In genomic region chr2:157627594-157628281, GRCh38 we compare ENCODE assay signal across 9 cellular contexts. TPM values are rescaled to one million over a fixed set of nuclear protein-coding genes. Genes with fewer than 3 reads are reported as not detected.
DNase-seq lines count a peak whose midpoint lies in the region; ATAC-seq and TF ChIP-seq lines count a peak whose summit lies in the region.
"Had no signal": no experiment of that assay in that cellular context is flagged by ENCODE, and none has a peak within 500 bp of the region (broad histone marks: within the 10 kb centered on the region; RNA-seq: fewer than 3 reads in every experiment).

No MANE protein-coding gene starts in this region.

- no peak for TF ChIP-seq CTCF in heart right ventricle (IDR thresholded peaks at IDR 0.05)

- peak overlapping the region in 9 of 10 donors; percentile 28 to 63 (median 56) for H3K4me3 ChIP-seq in heart right ventricle

- peaks cover 0 to 27% (median 14%) of the 10 kb centered on the region in 7 donors for H3K27me3 ChIP-seq in heart right ventricle

- intact Hi-C loops in heart right ventricle (cut with DNase I) = no loop called here
- intact Hi-C loops in sciatic nerve (cut with DNase I) = no loop called here

- no peaks in the 10 kb centered on the region for H3K9me3 ChIP-seq in heart right ventricle
- H3K9me3 ChIP-seq: SJSA1 had no signal

- peaks cover 0 to 10% (median 7%) of the 10 kb centered on the region in 9 donors for H3K4me1 ChIP-seq in heart right ventricle

- H3K36me3 ChIP-seq in heart right ventricle = no peaks in the 10 kb centered on the region
- H3K36me3 ChIP-seq: SJSA1 had no signal

- 9 to 10% methylated on average over 18 of the region's 18 CpGs for WGBS in heart right ventricle, 2 donors

- DNase-seq in NCI-H1105 treated with DMSO at 0.1 percent for 48 hours (lab: John Stamatoyannopoulos, UW) = peak; percentile 56
- peak; percentile 16 for DNase-seq in activated effector memory CD4-positive, alpha-beta T cell treated with Interleukin-2 at 50 U/mL for 16 hours
- DNase-seq in heart right ventricle = no peak
- DNase-seq in sciatic nerve (ENCODE audit: low spot score) = no peak
- no peak for DNase-seq in NCI-H187 treated with DMSO at 0.1 percent for 48 hours (lab: John Stamatoyannopoulos, UW)
- DNase-seq in DMS114 treated with DMSO at 0.1 percent for 48 hours (lab: John Stamatoyannopoulos, UW; ENCODE audit: unreplicated experiment) = no peak

- ATAC-seq in GM19455 (IDR thresholded peaks at IDR 0.05; ENCODE audit: unreplicated experiment) = peak; percentile 2
- ATAC-seq in heart right ventricle = peak in 3 of 8 donors; percentile 6 to 40 (median 18)
- ATAC-seq in sciatic nerve = peak; percentile 32
- no peak for ATAC-seq in HG03196 (IDR thresholded peaks at IDR 0.05; ENCODE audit: unreplicated experiment)

- no peak overlapping the region for H3K27ac ChIP-seq in heart right ventricle
- H3K27ac ChIP-seq: SJSA1 had no signal

RNA-seq across cellular contexts. Expression of gene ACVR1C, which starts 0.9 kb away (rescaled TPM):
- total RNA-seq in heart right ventricle (1 to 10 TPM in 3 of 10 donors, under 1 TPM in 7; 0.07 to 2.4 (median 0.48) TPM), sciatic nerve (2.8 TPM)
- polyA plus RNA-seq in heart right ventricle = under 1 TPM; 0.09 to 0.22 TPM
- total RNA-seq: SJSA1 had no signal

Comparison
In these comparisons a context has a peak if more than half of its experiments do, and no peak if none do; other contexts are left out.
1. DNase-seq: peak in NCI-H1105 treated with DMSO at 0.1 percent for 48 hours (single experiment) and activated effector memory CD4-positive, alpha-beta T cell treated with Interleukin-2 at 50 U/mL for 16 hours (single experiment); none in heart right ventricle (0 of 2), sciatic nerve (single experiment), NCI-H187 treated with DMSO at 0.1 percent for 48 hours (single experiment) and DMS114 treated with DMSO at 0.1 percent for 48 hours (single experiment).